In the genomic region with DNA sequence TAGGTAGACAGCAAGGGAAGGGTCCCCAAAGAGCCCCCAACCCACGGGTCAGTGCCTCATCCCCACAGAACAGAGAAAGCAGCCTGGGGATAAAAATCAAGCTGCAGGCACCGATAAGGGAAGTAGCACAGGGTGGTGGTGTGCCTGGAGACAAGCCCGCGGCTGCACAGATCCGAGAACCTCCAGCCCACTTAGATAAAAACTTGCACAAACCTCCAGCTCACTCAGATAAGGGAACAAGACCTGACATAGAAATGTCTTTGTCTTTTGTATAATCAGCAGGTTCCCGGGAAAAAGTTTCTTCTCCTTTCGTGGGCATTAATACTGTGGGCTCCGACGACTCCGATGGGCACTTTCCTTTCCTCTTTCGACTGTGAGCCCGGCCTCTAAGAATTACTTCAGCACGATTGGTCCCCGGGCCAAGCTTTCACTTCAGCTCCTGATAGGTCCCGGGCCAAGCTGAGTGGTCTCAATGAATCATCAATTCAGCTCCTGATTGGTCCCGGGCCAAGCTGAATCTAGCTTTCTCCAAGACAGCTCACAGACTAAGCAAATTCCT, we compare ENCODE assay signal across 1 cellular context.
A peak's percentile ranks its signal among the peaks of the same experiment; 100 is the strongest.
TF ChIP-seq lines count a peak whose summit lies in the region.

No MANE protein-coding gene starts in this region.

TF ChIP-seq in K562, 482 proteins besides CTCF, POLR2A, EP300 and RAD21 (continued from another document and continues in another):
- TF ChIP-seq, protein P1, sequence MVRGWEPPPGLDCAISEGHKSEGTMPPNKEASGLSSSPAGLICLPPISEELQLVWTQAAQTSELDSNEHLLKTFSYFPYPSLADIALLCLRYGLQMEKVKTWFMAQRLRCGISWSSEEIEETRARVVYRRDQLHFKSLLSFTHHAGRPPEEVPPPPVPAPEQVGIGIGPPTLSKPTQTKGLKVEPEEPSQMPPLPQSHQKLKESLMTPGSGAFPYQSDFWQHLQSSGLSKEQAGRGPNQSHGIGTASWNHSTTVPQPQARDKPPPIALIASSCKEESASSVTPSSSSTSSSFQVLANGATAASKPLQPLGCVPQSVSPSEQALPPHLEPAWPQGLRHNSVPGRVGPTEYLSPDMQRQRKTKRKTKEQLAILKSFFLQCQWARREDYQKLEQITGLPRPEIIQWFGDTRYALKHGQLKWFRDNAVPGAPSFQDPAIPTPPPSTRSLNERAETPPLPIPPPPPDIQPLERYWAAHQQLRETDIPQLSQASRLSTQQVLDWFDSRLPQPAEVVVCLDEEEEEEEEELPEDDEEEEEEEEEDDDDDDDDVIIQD (CRISPR knock-in tag; IDR thresholded peaks at IDR 0.05): no peak
- peak; percentile 85 for TF ChIP-seq MTA2 (IDR thresholded peaks at IDR 0.05; ENCODE audit: low read depth)
- TF ChIP-seq, protein P2, sequence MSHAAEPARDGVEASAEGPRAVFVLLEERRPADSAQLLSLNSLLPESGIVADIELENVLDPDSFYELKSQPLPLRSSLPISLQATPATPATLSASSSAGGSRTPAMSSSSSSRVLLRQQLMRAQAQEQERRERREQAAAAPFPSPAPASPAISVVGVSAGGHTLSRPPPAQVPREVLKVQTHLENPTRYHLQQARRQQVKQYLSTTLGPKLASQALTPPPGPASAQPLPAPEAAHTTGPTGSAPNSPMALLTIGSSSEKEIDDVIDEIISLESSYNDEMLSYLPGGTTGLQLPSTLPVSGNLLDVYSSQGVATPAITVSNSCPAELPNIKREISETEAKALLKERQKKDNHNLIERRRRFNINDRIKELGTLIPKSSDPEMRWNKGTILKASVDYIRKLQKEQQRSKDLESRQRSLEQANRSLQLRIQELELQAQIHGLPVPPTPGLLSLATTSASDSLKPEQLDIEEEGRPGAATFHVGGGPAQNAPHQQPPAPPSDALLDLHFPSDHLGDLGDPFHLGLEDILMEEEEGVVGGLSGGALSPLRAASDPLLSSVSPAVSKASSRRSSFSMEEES (CRISPR knock-in tag; IDR thresholded peaks at IDR 0.05): no peak
- TF ChIP-seq ZNF583 (CRISPR knock-in tag; IDR thresholded peaks at IDR 0.05): no peak
- TF ChIP-seq, protein P3, sequence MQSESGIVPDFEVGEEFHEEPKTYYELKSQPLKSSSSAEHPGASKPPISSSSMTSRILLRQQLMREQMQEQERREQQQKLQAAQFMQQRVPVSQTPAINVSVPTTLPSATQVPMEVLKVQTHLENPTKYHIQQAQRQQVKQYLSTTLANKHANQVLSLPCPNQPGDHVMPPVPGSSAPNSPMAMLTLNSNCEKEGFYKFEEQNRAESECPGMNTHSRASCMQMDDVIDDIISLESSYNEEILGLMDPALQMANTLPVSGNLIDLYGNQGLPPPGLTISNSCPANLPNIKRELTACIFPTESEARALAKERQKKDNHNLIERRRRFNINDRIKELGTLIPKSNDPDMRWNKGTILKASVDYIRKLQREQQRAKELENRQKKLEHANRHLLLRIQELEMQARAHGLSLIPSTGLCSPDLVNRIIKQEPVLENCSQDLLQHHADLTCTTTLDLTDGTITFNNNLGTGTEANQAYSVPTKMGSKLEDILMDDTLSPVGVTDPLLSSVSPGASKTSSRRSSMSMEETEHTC (IDR thresholded peaks at IDR 0.05): no peak
- peak; percentile 40; the same call in 1 of the 2 replicates for TF ChIP-seq ZNF316 (IDR thresholded peaks at IDR 0.05)
- no peak for TF ChIP-seq DDX20 (tag; IDR thresholded peaks at IDR 0.05; ENCODE audit: low read depth)
- TF ChIP-seq STAG1 (CRISPR knock-in tag; IDR thresholded peaks at IDR 0.05; ENCODE audit: borderline replicate concordance): no peak
- no peak for TF ChIP-seq FOXJ3 (CRISPR knock-in tag; IDR thresholded peaks at IDR 0.05)
- TF ChIP-seq, protein P4, sequence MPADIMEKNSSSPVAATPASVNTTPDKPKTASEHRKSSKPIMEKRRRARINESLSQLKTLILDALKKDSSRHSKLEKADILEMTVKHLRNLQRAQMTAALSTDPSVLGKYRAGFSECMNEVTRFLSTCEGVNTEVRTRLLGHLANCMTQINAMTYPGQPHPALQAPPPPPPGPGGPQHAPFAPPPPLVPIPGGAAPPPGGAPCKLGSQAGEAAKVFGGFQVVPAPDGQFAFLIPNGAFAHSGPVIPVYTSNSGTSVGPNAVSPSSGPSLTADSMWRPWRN (IDR thresholded peaks at IDR 0.05; ENCODE audit: low read depth): peak; percentile 90
- TF ChIP-seq ATF7 (IDR thresholded peaks at IDR 0.05): no peak
- TF ChIP-seq SMARCA4 (IDR thresholded peaks at IDR 0.05): peak; percentile 81
- TF ChIP-seq SUPT5H (IDR thresholded peaks at IDR 0.05): no peak
- TF ChIP-seq, protein P5, sequence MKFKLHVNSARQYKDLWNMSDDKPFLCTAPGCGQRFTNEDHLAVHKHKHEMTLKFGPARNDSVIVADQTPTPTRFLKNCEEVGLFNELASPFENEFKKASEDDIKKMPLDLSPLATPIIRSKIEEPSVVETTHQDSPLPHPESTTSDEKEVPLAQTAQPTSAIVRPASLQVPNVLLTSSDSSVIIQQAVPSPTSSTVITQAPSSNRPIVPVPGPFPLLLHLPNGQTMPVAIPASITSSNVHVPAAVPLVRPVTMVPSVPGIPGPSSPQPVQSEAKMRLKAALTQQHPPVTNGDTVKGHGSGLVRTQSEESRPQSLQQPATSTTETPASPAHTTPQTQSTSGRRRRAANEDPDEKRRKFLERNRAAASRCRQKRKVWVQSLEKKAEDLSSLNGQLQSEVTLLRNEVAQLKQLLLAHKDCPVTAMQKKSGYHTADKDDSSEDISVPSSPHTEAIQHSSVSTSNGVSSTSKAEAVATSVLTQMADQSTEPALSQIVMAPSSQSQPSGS (CRISPR knock-in tag; IDR thresholded peaks at IDR 0.05): no peak
- no peak for TF ChIP-seq SP2 (IDR thresholded peaks at IDR 0.05; ENCODE audit: extremely low read depth, low read depth, low read length, poor library complexity, severe bottlenecking)
- TF ChIP-seq ZNF584 (CRISPR knock-in tag; IDR thresholded peaks at IDR 0.05; ENCODE audit: low read depth): no peak
- TF ChIP-seq, protein P6, sequence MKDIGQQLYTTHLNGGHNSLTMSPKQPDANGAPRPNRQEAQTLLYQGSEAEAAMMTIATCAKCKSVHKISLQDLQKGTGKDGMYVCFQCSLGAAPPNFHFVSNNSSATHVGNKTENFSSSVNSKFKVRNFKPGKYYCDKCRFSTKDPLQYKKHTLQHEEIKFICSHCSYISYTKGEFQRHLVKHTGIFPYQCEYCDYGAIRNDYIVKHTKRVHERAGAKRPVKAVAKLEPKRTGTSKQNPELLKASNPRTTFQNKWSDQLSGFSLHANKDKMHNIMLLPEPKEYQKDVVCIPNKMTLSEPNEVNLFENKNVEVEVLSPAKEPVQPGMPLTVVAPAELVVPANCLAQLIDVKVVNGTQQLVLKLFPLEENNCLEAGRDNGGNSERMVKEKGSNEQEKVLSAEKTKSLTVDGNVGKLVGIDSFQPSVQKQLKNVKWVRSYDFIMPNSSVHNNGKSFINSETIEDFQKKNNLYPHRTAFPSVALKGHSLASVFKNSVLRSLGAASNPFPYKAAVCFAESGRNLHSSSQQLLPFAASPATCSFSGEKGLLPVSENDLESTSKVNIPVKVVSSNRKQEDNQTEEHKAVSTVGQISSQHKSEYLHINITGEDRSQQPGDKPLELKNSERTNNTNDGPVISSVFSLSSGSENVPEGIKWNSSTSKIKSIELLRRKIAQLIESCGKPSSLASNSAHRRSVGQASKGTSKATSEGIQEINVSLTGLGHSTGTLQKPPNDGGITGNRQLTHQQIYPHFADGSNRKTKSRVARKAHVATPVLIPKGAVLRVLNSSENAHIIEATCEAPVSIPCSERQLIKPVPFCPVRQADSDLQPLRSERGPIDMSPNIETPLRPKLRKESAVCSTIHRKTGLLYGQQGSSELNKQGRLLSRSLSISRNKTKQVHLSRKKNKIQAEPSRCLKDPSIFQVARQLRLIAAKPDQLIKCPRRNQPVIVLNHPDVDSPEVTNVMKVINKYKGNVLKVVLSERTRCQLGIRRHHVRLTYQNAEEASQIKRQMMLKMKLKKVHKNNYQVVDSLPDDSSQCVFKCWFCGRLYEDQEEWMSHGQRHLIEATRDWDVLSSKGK (CRISPR knock-in tag; IDR thresholded peaks at IDR 0.05): no peak
- no peak for TF ChIP-seq GATAD2B (IDR thresholded peaks at IDR 0.05; ENCODE audit: borderline replicate concordance)
- TF ChIP-seq SNIP1 (IDR thresholded peaks at IDR 0.05; ENCODE audit: low read depth): no peak
- no peak; the same call in 1 of the 2 replicates for TF ChIP-seq NCOA1 (IDR thresholded peaks at IDR 0.05; ENCODE audit: low read depth)
- TF ChIP-seq, protein P7, sequence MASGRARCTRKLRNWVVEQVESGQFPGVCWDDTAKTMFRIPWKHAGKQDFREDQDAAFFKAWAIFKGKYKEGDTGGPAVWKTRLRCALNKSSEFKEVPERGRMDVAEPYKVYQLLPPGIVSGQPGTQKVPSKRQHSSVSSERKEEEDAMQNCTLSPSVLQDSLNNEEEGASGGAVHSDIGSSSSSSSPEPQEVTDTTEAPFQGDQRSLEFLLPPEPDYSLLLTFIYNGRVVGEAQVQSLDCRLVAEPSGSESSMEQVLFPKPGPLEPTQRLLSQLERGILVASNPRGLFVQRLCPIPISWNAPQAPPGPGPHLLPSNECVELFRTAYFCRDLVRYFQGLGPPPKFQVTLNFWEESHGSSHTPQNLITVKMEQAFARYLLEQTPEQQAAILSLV (tag; IDR thresholded peaks at IDR 0.05): no peak
- 0 out of 2 replicates have a peak, but pooled peaks have one; percentile 28 for TF ChIP-seq CREM (IDR thresholded peaks at IDR 0.05; ENCODE audit: low read depth)
- TF ChIP-seq LEF1 (IDR thresholded peaks at IDR 0.05): 0 out of 2 replicates have a peak, but pooled peaks have one; percentile 32
- TF ChIP-seq, protein P8, sequence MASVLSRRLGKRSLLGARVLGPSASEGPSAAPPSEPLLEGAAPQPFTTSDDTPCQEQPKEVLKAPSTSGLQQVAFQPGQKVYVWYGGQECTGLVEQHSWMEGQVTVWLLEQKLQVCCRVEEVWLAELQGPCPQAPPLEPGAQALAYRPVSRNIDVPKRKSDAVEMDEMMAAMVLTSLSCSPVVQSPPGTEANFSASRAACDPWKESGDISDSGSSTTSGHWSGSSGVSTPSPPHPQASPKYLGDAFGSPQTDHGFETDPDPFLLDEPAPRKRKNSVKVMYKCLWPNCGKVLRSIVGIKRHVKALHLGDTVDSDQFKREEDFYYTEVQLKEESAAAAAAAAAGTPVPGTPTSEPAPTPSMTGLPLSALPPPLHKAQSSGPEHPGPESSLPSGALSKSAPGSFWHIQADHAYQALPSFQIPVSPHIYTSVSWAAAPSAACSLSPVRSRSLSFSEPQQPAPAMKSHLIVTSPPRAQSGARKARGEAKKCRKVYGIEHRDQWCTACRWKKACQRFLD (CRISPR knock-in tag; IDR thresholded peaks at IDR 0.05): no peak; the same call in 1 of the 2 replicates
- peak; percentile 90 for TF ChIP-seq ZBTB7A (IDR thresholded peaks at IDR 0.05; ENCODE audit: borderline replicate concordance, control insufficient read depth, low read depth, low read length)
- TF ChIP-seq GTF2E2 (tag; IDR thresholded peaks at IDR 0.05): no peak
- no peak for TF ChIP-seq ZKSCAN1 (IDR thresholded peaks at IDR 0.05; ENCODE audit: low read depth, low read length)
- no peak for TF ChIP-seq SLC30A9 (CRISPR knock-in tag; IDR thresholded peaks at IDR 0.05)
- TF ChIP-seq SOX6 (IDR thresholded peaks at IDR 0.05): peak; percentile 92
- TF ChIP-seq HIVEP1 (CRISPR knock-in tag; IDR thresholded peaks at IDR 0.05): no peak
- no peak for TF ChIP-seq CHCHD3 (CRISPR knock-in tag; IDR thresholded peaks at IDR 0.05)
- no peak for TF ChIP-seq NR4A1 (CRISPR knock-in tag; IDR thresholded peaks at IDR 0.05)
- TF ChIP-seq NR4A1 (tag; IDR thresholded peaks at IDR 0.05): no peak
- peak; percentile 12; the same call in 1 of the 2 replicates for TF ChIP-seq ESRRA (IDR thresholded peaks at IDR 0.05; ENCODE audit: borderline replicate concordance, low read depth)
- TF ChIP-seq MEF2A (IDR thresholded peaks at IDR 0.05; ENCODE audit: control insufficient read depth, low read depth, low read length): no peak
- no peak for TF ChIP-seq MTF1 (CRISPR knock-in tag; IDR thresholded peaks at IDR 0.05; ENCODE audit: borderline replicate concordance)
- TF ChIP-seq PCBP2 (IDR thresholded peaks at IDR 0.05; ENCODE audit: low read depth, low read length, poor library complexity, severe bottlenecking): no peak
- TF ChIP-seq, protein P9, sequence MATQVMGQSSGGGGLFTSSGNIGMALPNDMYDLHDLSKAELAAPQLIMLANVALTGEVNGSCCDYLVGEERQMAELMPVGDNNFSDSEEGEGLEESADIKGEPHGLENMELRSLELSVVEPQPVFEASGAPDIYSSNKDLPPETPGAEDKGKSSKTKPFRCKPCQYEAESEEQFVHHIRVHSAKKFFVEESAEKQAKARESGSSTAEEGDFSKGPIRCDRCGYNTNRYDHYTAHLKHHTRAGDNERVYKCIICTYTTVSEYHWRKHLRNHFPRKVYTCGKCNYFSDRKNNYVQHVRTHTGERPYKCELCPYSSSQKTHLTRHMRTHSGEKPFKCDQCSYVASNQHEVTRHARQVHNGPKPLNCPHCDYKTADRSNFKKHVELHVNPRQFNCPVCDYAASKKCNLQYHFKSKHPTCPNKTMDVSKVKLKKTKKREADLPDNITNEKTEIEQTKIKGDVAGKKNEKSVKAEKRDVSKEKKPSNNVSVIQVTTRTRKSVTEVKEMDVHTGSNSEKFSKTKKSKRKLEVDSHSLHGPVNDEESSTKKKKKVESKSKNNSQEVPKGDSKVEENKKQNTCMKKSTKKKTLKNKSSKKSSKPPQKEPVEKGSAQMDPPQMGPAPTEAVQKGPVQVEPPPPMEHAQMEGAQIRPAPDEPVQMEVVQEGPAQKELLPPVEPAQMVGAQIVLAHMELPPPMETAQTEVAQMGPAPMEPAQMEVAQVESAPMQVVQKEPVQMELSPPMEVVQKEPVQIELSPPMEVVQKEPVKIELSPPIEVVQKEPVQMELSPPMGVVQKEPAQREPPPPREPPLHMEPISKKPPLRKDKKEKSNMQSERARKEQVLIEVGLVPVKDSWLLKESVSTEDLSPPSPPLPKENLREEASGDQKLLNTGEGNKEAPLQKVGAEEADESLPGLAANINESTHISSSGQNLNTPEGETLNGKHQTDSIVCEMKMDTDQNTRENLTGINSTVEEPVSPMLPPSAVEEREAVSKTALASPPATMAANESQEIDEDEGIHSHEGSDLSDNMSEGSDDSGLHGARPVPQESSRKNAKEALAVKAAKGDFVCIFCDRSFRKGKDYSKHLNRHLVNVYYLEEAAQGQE (CRISPR knock-in tag; IDR thresholded peaks at IDR 0.05; ENCODE audit: low read depth): no peak
- no peak for TF ChIP-seq HDAC1 (IDR thresholded peaks at IDR 0.05)
- TF ChIP-seq, protein P10, sequence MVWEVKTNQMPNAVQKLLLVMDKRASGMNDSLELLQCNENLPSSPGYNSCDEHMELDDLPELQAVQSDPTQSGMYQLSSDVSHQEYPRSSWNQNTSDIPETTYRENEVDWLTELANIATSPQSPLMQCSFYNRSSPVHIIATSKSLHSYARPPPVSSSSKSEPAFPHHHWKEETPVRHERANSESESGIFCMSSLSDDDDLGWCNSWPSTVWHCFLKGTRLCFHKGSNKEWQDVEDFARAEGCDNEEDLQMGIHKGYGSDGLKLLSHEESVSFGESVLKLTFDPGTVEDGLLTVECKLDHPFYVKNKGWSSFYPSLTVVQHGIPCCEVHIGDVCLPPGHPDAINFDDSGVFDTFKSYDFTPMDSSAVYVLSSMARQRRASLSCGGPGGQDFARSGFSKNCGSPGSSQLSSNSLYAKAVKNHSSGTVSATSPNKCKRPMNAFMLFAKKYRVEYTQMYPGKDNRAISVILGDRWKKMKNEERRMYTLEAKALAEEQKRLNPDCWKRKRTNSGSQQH (CRISPR knock-in tag; IDR thresholded peaks at IDR 0.05): no peak
- no peak for TF ChIP-seq ZNF551 (CRISPR knock-in tag; IDR thresholded peaks at IDR 0.05)
- TF ChIP-seq PHF21A (IDR thresholded peaks at IDR 0.05; ENCODE audit: borderline replicate concordance, low read depth): no peak
- no peak for TF ChIP-seq IFI16 (CRISPR knock-in tag; IDR thresholded peaks at IDR 0.05)
- TF ChIP-seq ZNF75A (CRISPR knock-in tag; IDR thresholded peaks at IDR 0.05): no peak
